34 cellular contexts compared by ENCODE assay signal in genomic region chr5:25604682-25605081, GRCh38.
DNase-seq lines count a peak whose midpoint lies in the region; ATAC-seq, FAIRE-seq and TF ChIP-seq lines count a peak whose summit lies in the region.
"Had no signal": no experiment of that assay in that cellular context is flagged by ENCODE, and none has a peak within 500 bp of the region (broad histone marks: within the 10 kb centered on the region; RNA-seq: fewer than 3 reads in every experiment).

No MANE protein-coding gene starts in this region.

- TF ChIP-seq CTCF in HepG2 (CRISPR knock-in tag; IDR thresholded peaks at IDR 0.05) (no peak), right lobe of liver (IDR thresholded peaks at IDR 0.05) (no peak), A549 (IDR thresholded peaks at IDR 0.05) (no peak), IMR-90 (conservative IDR thresholded peaks at IDR 0.05; ENCODE audit: low read depth, low read length) (no peak), K562 (IDR thresholded peaks at IDR 0.05 in 2 of 3, conservative IDR thresholded peaks at IDR 0.05 in 1 of 3; ENCODE audit: insufficient read depth in 2 of 3, low read depth in 1 of 3, low read length in 3 of 3) (no peak), right atrium auricular region (IDR thresholded peaks at IDR 0.05) (no peak)

- CTCF ChIA-PET in HepG2 (lab: Yijun Ruan, JAX; ENCODE audit: low intra/inter-chr PET ratio, low total read pairs) (no interaction called here), A549 (lab: Yijun Ruan, JAX) (no interaction called here), IMR-90 (lab: Yijun Ruan, JAX) (no interaction called here), K562 (lab: Yijun Ruan, JAX; ENCODE audit: low intra/inter-chr PET ratio) (no interaction called here)

- H2BK15ac ChIP-seq in IMR-90 (ENCODE audit: low read depth, low read length) = no peak overlapping the region

- H2AK5ac ChIP-seq in IMR-90 (ENCODE audit: low read depth, low read length) = no peak overlapping the region

- H2BK5ac ChIP-seq in IMR-90 (ENCODE audit: low read depth, low read length, poor library complexity, severe bottlenecking) = no peak overlapping the region

- no peak overlapping the region for H2BK120ac ChIP-seq in IMR-90 (ENCODE audit: low read depth, low read length)

- H3K4me3 ChIP-seq in HepG2 (replicated peaks in 1 of 3; ENCODE audit: insufficient read depth in 1 of 3, low read depth in 2 of 3, low read length in 3 of 3) (no peak overlapping the region), right lobe of liver (no peak overlapping the region), A549 (no peak overlapping the region), IMR-90 (ENCODE audit: insufficient read depth, low read depth, low read length) (no peak overlapping the region), K562 (no peak overlapping the region), right atrium auricular region (no peak overlapping the region)
- H3K4me3 ChIP-seq: BLaER1; BLaER1 treated with 17β-estradiol and CSF1 and Interleukin-3, amounts not matched to agents 10 nM and 100 nM had no signal

- WGBS in HepG2 (ENCODE audit: low lambda C conversion rate) = 0% methylated on average over 1 of the region's 1 CpG
- WGBS in right lobe of liver (ENCODE audit: insufficient coverage, low coverage, low lambda C conversion rate, missing lambda C conversion rate) = 64% methylated on average over 1 of the region's 1 CpG
- 23% methylated on average over 1 of the region's 1 CpG for WGBS in A549 (ENCODE audit: missing lambda C conversion rate)
- WGBS in IMR-90 (ENCODE audit: extremely low coverage in 2 of 2, insufficient read length in 1 of 2), 2 experiments = no CpG with 5 or more reads among the region's 1 CpG
- 0% methylated on average over 1 of the region's 1 CpG for WGBS in K562 (ENCODE audit: insufficient coverage, low coverage, missing lambda C conversion rate)

- H3K4me2 ChIP-seq in HepG2 (ENCODE audit: low read depth, low read length) (no peak overlapping the region), A549 (no peak overlapping the region), IMR-90 (ENCODE audit: low read depth, low read length) (no peak overlapping the region), K562 (ENCODE audit: insufficient read depth, low read length) (no peak overlapping the region)
- H3K4me2 ChIP-seq: BLaER1; BLaER1 treated with 17β-estradiol and CSF1 and Interleukin-3, amounts not matched to agents 10 nM and 100 nM had no signal

- intact Hi-C loops in HepG2 (cut with micrococcal nuclease; ENCODE audit: unreplicated experiment) (no loop called here), right lobe of liver (cut with DNase I) (no loop called here), IMR-90 (cut with micrococcal nuclease) (no loop called here), K562 (cut with micrococcal nuclease) (no loop called here)

- BruUV-seq in HepG2 (replicated peaks; lab: Mats Ljungman, UMichigan) (no TSS peak), IMR-90 (replicated peaks; lab: Mats Ljungman, UMichigan) (no TSS peak), K562 (replicated peaks; lab: Mats Ljungman, UMichigan) (no TSS peak)

- dilution Hi-C loops in IMR-90 (cut with HindIII; ENCODE audit: low sequenced_read_pairs, unreplicated experiment) = no loop called here

- TF ChIP-seq RAD21 in HepG2 (CRISPR knock-in tag; IDR thresholded peaks at IDR 0.05) = no peak
- TF ChIP-seq RAD21 in A549 (conservative IDR thresholded peaks at IDR 0.05 in 1 of 2, IDR thresholded peaks at IDR 0.05 in 1 of 2) = no peak
- TF ChIP-seq RAD21 in IMR-90 (IDR thresholded peaks at IDR 0.05; ENCODE audit: low read length) = no peak
- TF ChIP-seq RAD21 in K562 (CRISPR knock-in tag; conservative IDR thresholded peaks at IDR 0.05 in 1 of 2, IDR thresholded peaks at IDR 0.05 in 1 of 2) = no peak

- H2BK20ac ChIP-seq in IMR-90 (ENCODE audit: low read depth, low read length) = no peak overlapping the region

- FAIRE-seq in HepG2 (lab: Jason Lieb, UNC) = no peak
- FAIRE-seq in A549 (lab: Jason Lieb, UNC) = no peak
- FAIRE-seq in K562 (lab: Jason Lieb, UNC) = no peak
- FAIRE-seq: A204.1, D721Med had no signal

- no peak overlapping the region for H4K8ac ChIP-seq in IMR-90 (ENCODE audit: low read depth in 2 of 2, low read length in 2 of 2)

- H3K79me1 ChIP-seq in IMR-90 (ENCODE audit: low read depth in 1 of 2, low read length in 2 of 2) = no peaks in the 10 kb centered on the region

- H3K27ac ChIP-seq in HepG2 (ENCODE audit: extremely low read length, insufficient read depth, low read length) = no peak overlapping the region
- no peak overlapping the region for H3K27ac ChIP-seq in right lobe of liver
- no peak overlapping the region for H3K27ac ChIP-seq in A549
- no peak overlapping the region for H3K27ac ChIP-seq in IMR-90 (ENCODE audit: insufficient read depth, low read length)
- no peak overlapping the region for H3K27ac ChIP-seq in K562 (ENCODE audit: extremely low read depth, low read depth, low read length)
- no peak overlapping the region for H3K27ac ChIP-seq in right atrium auricular region
- H3K27ac ChIP-seq: 22Rv1; BLaER1; BLaER1 treated with 17β-estradiol and CSF1 and Interleukin-3, amounts not matched to agents 10 nM and 100 nM; C4-2B had no signal

- H3K9ac ChIP-seq in HepG2 (ENCODE audit: insufficient read depth, low read depth, low read length) = no peak overlapping the region
- H3K9ac ChIP-seq in IMR-90 (ENCODE audit: low read depth, low read length) = no peak overlapping the region
- no peak overlapping the region for H3K9ac ChIP-seq in K562 (ENCODE audit: insufficient read depth in 1 of 2, low read depth in 2 of 2, low read length in 2 of 2)
- H3K9ac ChIP-seq: BLaER1; BLaER1 treated with 17β-estradiol and CSF1 and Interleukin-3, amounts not matched to agents 10 nM and 100 nM had no signal

- no peak overlapping the region for H3K4ac ChIP-seq in IMR-90 (ENCODE audit: low read depth, low read length)

- no peaks in the 10 kb centered on the region for H3K36me3 ChIP-seq in HepG2 (replicated peaks in 1 of 2; ENCODE audit: control insufficient read depth in 1 of 2, insufficient read depth in 2 of 2, low read length in 2 of 2)
- H3K36me3 ChIP-seq in right lobe of liver = no peaks in the 10 kb centered on the region
- H3K36me3 ChIP-seq in IMR-90 (ENCODE audit: control insufficient read depth, insufficient read depth, low read length) = no peaks in the 10 kb centered on the region
- no peaks in the 10 kb centered on the region for H3K36me3 ChIP-seq in K562 (ENCODE audit: control insufficient read depth, insufficient read depth, low read length)
- H3K36me3 ChIP-seq in right atrium auricular region = no peaks in the 10 kb centered on the region
- H3K36me3 ChIP-seq: BE2C; BLaER1; BLaER1 treated with 17β-estradiol and CSF1 and Interleukin-3, amounts not matched to agents 10 nM and 100 nM had no signal

- H3K9me1 ChIP-seq in IMR-90 (ENCODE audit: insufficient read depth, low read length) (no peaks in the 10 kb centered on the region), K562 (ENCODE audit: control insufficient read depth, insufficient read depth, low read length) (no peaks in the 10 kb centered on the region)

- TF ChIP-seq POLR2A in HepG2 (IDR thresholded peaks at IDR 0.05; ENCODE audit: insufficient read depth in 1 of 2, low read depth in 2 of 2, low read length in 2 of 2) = no peak
- TF ChIP-seq POLR2A in right lobe of liver (IDR thresholded peaks at IDR 0.05) = no peak
- no peak for TF ChIP-seq POLR2A in A549 (IDR thresholded peaks at IDR 0.05; ENCODE audit: low read length)
- TF ChIP-seq POLR2A in IMR-90 (IDR thresholded peaks at IDR 0.05; ENCODE audit: low read depth, low read length) = no peak
- no peak for TF ChIP-seq POLR2A in K562 (conservative IDR thresholded peaks at IDR 0.05)

- H3K79me2 ChIP-seq in HepG2 (ENCODE audit: insufficient read depth, low read length) = no peaks in the 10 kb centered on the region
- no peaks in the 10 kb centered on the region for H3K79me2 ChIP-seq in K562 (ENCODE audit: control insufficient read depth, insufficient read depth, low read length)

- H4K20me1 ChIP-seq in HepG2 (ENCODE audit: insufficient read depth, low read length) (no peaks in the 10 kb centered on the region), IMR-90 (ENCODE audit: insufficient read depth, low read length) (no peaks in the 10 kb centered on the region), K562 (replicated peaks; ENCODE audit: control insufficient read depth, insufficient read depth, low read length) (no peaks in the 10 kb centered on the region)
- H4K20me1 ChIP-seq: BLaER1; BLaER1 treated with 17β-estradiol and CSF1 and Interleukin-3, amounts not matched to agents 10 nM and 100 nM had no signal

- no peak for DNase-seq in HepG2 (ENCODE audit: low spot score)
- no peak for DNase-seq in right lobe of liver
- DNase-seq in A549 (ENCODE audit: low read depth in 1 of 2, low spot score in 1 of 2) = no peak
- no peak for DNase-seq in IMR-90
- no peak for DNase-seq in K562 (ENCODE audit: extremely low read depth in 1 of 4, low spot score in 3 of 4)
- no peak for DNase-seq in right atrium auricular region (ENCODE audit: low spot score)
- no peak for DNase-seq in HuH-7.5 (ENCODE audit: low spot score)
- DNase-seq: 8988T; ACHN; AML-193; BE2C; C1 segment of cervical spinal cord; Caco-2; Calu3; CD4-positive, alpha-beta memory T cell; CD4-positive, alpha-beta T cell; CD4-positive, CD25-positive, alpha-beta regulatory T cell; CD8-positive, alpha-beta memory T cell; CD8-positive, alpha-beta T cell; COR-L47; DMS 273 treated with DMSO at 0.1 percent for 48 hours; DMS153; DMS53; DMS79; DMS79 treated with DMSO at 0.1 percent for 48 hours; DND-41; EL had no signal

- in situ Hi-C loops in HepG2 (cut with HindIII; ENCODE audit: extremely low pct_ligation_motif_present, low pct_unique_long_range_greater_than_20kb) = no loop called here
- in situ Hi-C loops in IMR-90 (cut with MboI; ENCODE audit: low sequenced_read_pairs) = no loop called here
- in situ Hi-C loops in K562 (cut with MboI) = no loop called here

- H3K9me3 ChIP-seq in HepG2 (ENCODE audit: low read length) = peaks cover 84% of the 10 kb centered on the region
- no peaks in the 10 kb centered on the region for H3K9me3 ChIP-seq in right lobe of liver
- H3K9me3 ChIP-seq in A549 = no peaks in the 10 kb centered on the region
- H3K9me3 ChIP-seq in IMR-90 (ENCODE audit: control insufficient read depth, insufficient read depth, low read length) = peaks cover 5% of the 10 kb centered on the region
- peaks cover 2% of the 10 kb centered on the region; the same call in 1 of the 2 replicates for H3K9me3 ChIP-seq in K562 (replicated peaks; ENCODE audit: control insufficient read depth, insufficient read depth, low read depth, low read length)
- no peaks in the 10 kb centered on the region for H3K9me3 ChIP-seq in right atrium auricular region
- H3K9me3 ChIP-seq: BE2C, BLaER1, Caco-2 had no signal

- no peak overlapping the region for H3K23ac ChIP-seq in IMR-90 (ENCODE audit: low read depth, low read length)

- no peak overlapping the region for H3K18ac ChIP-seq in IMR-90 (ENCODE audit: low read depth, low read length)

- H4K91ac ChIP-seq in IMR-90 (ENCODE audit: insufficient read depth, low read depth, low read length) = no peak overlapping the region

- POLR2A ChIA-PET in HepG2 (lab: Yijun Ruan, JAX) (no interaction called here), A549 (lab: Yijun Ruan, JAX) (no interaction called here), IMR-90 (lab: Charles Lee; ENCODE audit: unreplicated experiment) (no interaction called here), K562 (lab: Yijun Ruan, JAX) (no interaction called here)

- H3K56ac ChIP-seq in IMR-90 (ENCODE audit: extremely low read depth, insufficient read depth, low read length) = no peak overlapping the region

- no peak for TF ChIP-seq EP300 in HepG2 (IDR thresholded peaks at IDR 0.05; ENCODE audit: low read depth in 2 of 2, low read length in 2 of 2)
- no peak for TF ChIP-seq EP300 in HepG2 (CRISPR knock-in tag; IDR thresholded peaks at IDR 0.05; ENCODE audit: borderline replicate concordance)
- no peak for TF ChIP-seq EP300 in A549 (IDR thresholded peaks at IDR 0.05)
- no peak for TF ChIP-seq EP300 in K562 (IDR thresholded peaks at IDR 0.05; ENCODE audit: low read length)

- no peak overlapping the region for H4K5ac ChIP-seq in IMR-90 (ENCODE audit: low read depth, low read length)

- no peak for ATAC-seq in HepG2
- ATAC-seq in right lobe of liver = no peak
- ATAC-seq in A549 = no peak
- no peak for ATAC-seq in IMR-90 (ENCODE audit: low read depth)
- no peak for ATAC-seq in K562
- no peak for ATAC-seq in GM19397 (IDR thresholded peaks at IDR 0.05; ENCODE audit: unreplicated experiment)
- ATAC-seq: CD8-positive, alpha-beta T cell had no signal

- H3K27me3 ChIP-seq in HepG2 (ENCODE audit: control insufficient read depth in 1 of 2, insufficient read depth in 2 of 2, low read length in 2 of 2) (no peaks in the 10 kb centered on the region), right lobe of liver (no peaks in the 10 kb centered on the region), IMR-90 (ENCODE audit: control insufficient read depth, insufficient read depth, low read length) (no peaks in the 10 kb centered on the region), K562 (ENCODE audit: control insufficient read depth in 2 of 2, insufficient read depth in 2 of 2, low read length in 2 of 2) (no peaks in the 10 kb centered on the region), right atrium auricular region (no peaks in the 10 kb centered on the region)
- H3K27me3 ChIP-seq: BE2C; BLaER1; BLaER1 treated with 17β-estradiol and CSF1 and Interleukin-3, amounts not matched to agents 10 nM and 100 nM had no signal

- H2AK9ac ChIP-seq in IMR-90 (replicated peaks; ENCODE audit: low read depth, low read length, poor library complexity) = no peak overlapping the region

- H3K4me1 ChIP-seq in HepG2 (ENCODE audit: insufficient read depth, low read length) (no peaks in the 10 kb centered on the region), right lobe of liver (no peaks in the 10 kb centered on the region), A549 (no peaks in the 10 kb centered on the region), IMR-90 (ENCODE audit: control insufficient read depth, insufficient read depth, low read length) (no peaks in the 10 kb centered on the region), K562 (replicated peaks in 1 of 2; ENCODE audit: control insufficient read depth in 2 of 2, insufficient read depth in 2 of 2, low read length in 2 of 2) (no peaks in the 10 kb centered on the region), right atrium auricular region (no peaks in the 10 kb centered on the region)
- H3K4me1 ChIP-seq: BE2C; BLaER1; BLaER1 treated with 17β-estradiol and CSF1 and Interleukin-3, amounts not matched to agents 10 nM and 100 nM; Caco-2 had no signal

- H2AFZ ChIP-seq in HepG2 (ENCODE audit: low read length) (no peak overlapping the region), IMR-90 (replicated peaks; ENCODE audit: low read length, poor library complexity) (no peak overlapping the region), K562 (ENCODE audit: low read depth, low read length) (no peak overlapping the region)

- no peak overlapping the region for H3K14ac ChIP-seq in IMR-90 (replicated peaks; ENCODE audit: low read depth, low read length)

Comparison
In these comparisons a context has a peak if more than half of its experiments do, and no peak if none do; other contexts are left out.
1. Of the 241 proteins assayed by ChIP-seq in both HepG2 and K562: peak only in HepG2: MAFK; only in K562: MAFG; in both: MAFF; in neither: 238.